In the genomic region with DNA sequence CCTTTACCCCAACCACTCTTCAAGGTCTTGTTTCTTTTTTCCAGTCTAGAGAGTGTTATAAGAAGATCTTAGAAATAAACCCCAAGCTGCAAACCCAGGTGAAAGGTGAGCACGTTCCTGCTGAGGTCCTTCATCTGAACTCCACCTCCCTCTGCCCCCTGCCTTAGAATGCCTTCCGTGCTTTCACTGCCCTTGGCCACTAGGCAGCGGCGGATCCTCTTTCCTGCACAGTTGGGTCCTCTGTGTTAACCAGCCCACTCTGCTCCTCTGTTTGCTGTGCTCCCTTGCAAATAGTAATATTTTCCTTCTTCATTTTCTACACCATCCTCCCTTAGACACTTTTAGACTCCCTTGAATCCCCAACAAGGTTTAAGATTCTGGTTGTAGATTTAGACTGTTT, we compare ENCODE assay signal across 23 cellular contexts. TPM values are rescaled to one million over a fixed set of nuclear protein-coding genes. Genes with fewer than 3 reads are reported as not detected.
DNase-seq lines count a peak whose midpoint lies in the region; ATAC-seq, FAIRE-seq and TF ChIP-seq lines count a peak whose summit lies in the region.
"Had no signal": no experiment of that assay in that cellular context is flagged by ENCODE, and none has a peak within 500 bp of the region (broad histone marks: within the 10 kb centered on the region; RNA-seq: fewer than 3 reads in every experiment).

No MANE protein-coding gene starts in this region.

- TF ChIP-seq POLR2A in K562 (conservative IDR thresholded peaks at IDR 0.05), result no peak

- H4K20me1 ChIP-seq in GM23338 (replicated peaks; ENCODE audit: insufficient read depth) (no peaks in the 10 kb centered on the region), K562 (replicated peaks; ENCODE audit: control insufficient read depth, insufficient read depth, low read length) (no peaks in the 10 kb centered on the region)

- ATAC-seq in GM23338 (peak; percentile 98), K562 (0 out of 3 replicates have a peak, but pooled peaks have one; percentile 34), GM21381 (IDR thresholded peaks at IDR 0.05; ENCODE audit: unreplicated experiment) (no peak)
- ATAC-seq: GM12878 had no signal

- no peak overlapping the region for H3K9ac ChIP-seq in K562 (ENCODE audit: insufficient read depth in 1 of 2, low read depth in 2 of 2, low read length in 2 of 2)
- H3K9ac ChIP-seq: GM23248 had no signal

- H3K27me3 Mint-ChIP-seq in GM23338 (ENCODE audit: insufficient read depth, low read depth, poor library complexity), result peaks cover 2% of the 10 kb centered on the region
- H3K27me3 Mint-ChIP-seq: CD4-positive, alpha-beta memory T cell had no signal

- H3K27ac ChIP-seq in GM23338 (ENCODE audit: low read depth) (no peak overlapping the region), K562 (ENCODE audit: extremely low read depth, low read depth, low read length) (no peak overlapping the region)
- H3K27ac ChIP-seq: GM23248 had no signal

- intact Hi-C loops in K562 (cut with micrococcal nuclease), result no loop called here

- H3F3A ChIP-seq in GM23338 (replicated peaks; ENCODE audit: low read depth), result no peaks in the 10 kb centered on the region

- peak; percentile 26 to 62; a peak in 3 of 4 replicates for TF ChIP-seq CTCF in GM23338 (conservative IDR thresholded peaks at IDR 0.05; ENCODE audit: low read depth in 2 of 2)
- TF ChIP-seq CTCF in K562 (IDR thresholded peaks at IDR 0.05 in 2 of 3, conservative IDR thresholded peaks at IDR 0.05 in 1 of 3; ENCODE audit: insufficient read depth in 2 of 3, low read depth in 1 of 3, low read length in 3 of 3), result 0 out of 6 replicates have a peak, but pooled peaks of 1 of the 3 experiments have one; percentile 11

- H3K27ac Mint-ChIP-seq in GM23338, result no peak overlapping the region

- H3K36me3 ChIP-seq in GM23338 (ENCODE audit: insufficient read depth), result no peaks in the 10 kb centered on the region
- peaks cover 4% of the 10 kb centered on the region; the same call in 2 of the 3 replicates for H3K36me3 ChIP-seq in K562 (ENCODE audit: control insufficient read depth, insufficient read depth, low read length)

- H3K9me3 Mint-ChIP-seq in GM23338, result no peaks in the 10 kb centered on the region
- H3K9me3 Mint-ChIP-seq: CD4-positive, alpha-beta memory T cell had no signal

- H3K36me3 Mint-ChIP-seq in GM23338 (ENCODE audit: low read depth), result peaks cover 2% of the 10 kb centered on the region; the same call in 1 of the 3 replicates

- 45% methylated on average over 4 of the region's 4 CpGs for WGBS in K562 (ENCODE audit: insufficient coverage, low coverage, missing lambda C conversion rate)

- H3K4me3 ChIP-seq in GM23338 (no peak overlapping the region), K562 (no peak overlapping the region)
- H3K4me3 ChIP-seq: GM12878, GM23248, MG63 had no signal

- in situ Hi-C loops in K562 (cut with MboI), result no loop called here

- BruUV-seq in K562 (replicated peaks; lab: Mats Ljungman, UMichigan), result no TSS peak

- DNase-seq in NCI-H1092 treated with DMSO at 0.1 percent for 48 hours (lab: John Stamatoyannopoulos, UW) (peak; percentile 31), NCI-H1092 (lab: John Stamatoyannopoulos, UW) (no peak), GM23338 (ENCODE audit: low spot score) (peak; percentile 54), K562 (ENCODE audit: extremely low read depth in 1 of 4, low spot score in 3 of 4) (peak in 1 of 4 experiments; percentile 9), iPS-NIHi7 (ENCODE audit: extremely low spot score) (peak; percentile 70), NCI-H2196 treated with DMSO at 0.1 percent for 48 hours (lab: John Stamatoyannopoulos, UW; ENCODE audit: unreplicated experiment) (no peak)
- no peak for DNase-seq in activated CD4-positive, alpha-beta T cell treated with anti-CD3 and anti-CD28 coated beads, Interleukin-2, amount 50 U/mL, for 48 hours
- DNase-seq: 8988T; CD4-positive, alpha-beta memory T cell; GDM1; GM23248; Karpas-422; MG63; NCI-H1105 treated with DMSO at 0.1 percent for 48 hours; NCI-H187 treated with DMSO at 0.1 percent for 48 hours; OCI-M1; RPMI8226; SIG-M5 had no signal

- no peak overlapping the region for H3K4me2 ChIP-seq in GM23338
- no peak overlapping the region for H3K4me2 ChIP-seq in K562 (ENCODE audit: insufficient read depth, low read length)

- no peak for TF ChIP-seq RAD21 in K562 (CRISPR knock-in tag; conservative IDR thresholded peaks at IDR 0.05 in 1 of 2, IDR thresholded peaks at IDR 0.05 in 1 of 2)

- CTCF ChIA-PET in K562 (lab: Yijun Ruan, JAX; ENCODE audit: low intra/inter-chr PET ratio), result no interaction called here

- H3K9me3 ChIP-seq in K562 (replicated peaks; ENCODE audit: control insufficient read depth, insufficient read depth, low read depth, low read length), result no peaks in the 10 kb centered on the region

- H3K4me1 Mint-ChIP-seq in GM23338, result 0 out of 3 replicates have a peak, but pooled peaks cover 4% of the 10 kb centered on the region

- H2AFZ ChIP-seq in GM23338 (no peak overlapping the region), K562 (ENCODE audit: low read depth, low read length) (no peak overlapping the region)
- H2AFZ ChIP-seq: GM23248 had no signal

- no peaks in the 10 kb centered on the region for H3K9me1 ChIP-seq in K562 (ENCODE audit: control insufficient read depth, insufficient read depth, low read length)

- no peaks in the 10 kb centered on the region for H3K79me2 ChIP-seq in GM23338 (replicated peaks; ENCODE audit: insufficient read depth)
- no peaks in the 10 kb centered on the region for H3K79me2 ChIP-seq in K562 (ENCODE audit: control insufficient read depth, insufficient read depth, low read length)

- no peak for FAIRE-seq in K562 (lab: Jason Lieb, UNC)
- FAIRE-seq: D721Med, GM12878 had no signal

- POLR2A ChIA-PET in K562 (lab: Yijun Ruan, JAX), result no interaction called here

- no peak for TF ChIP-seq EP300 in K562 (IDR thresholded peaks at IDR 0.05; ENCODE audit: low read length)

- H3K4me1 ChIP-seq in GM23338 (ENCODE audit: insufficient read depth), result no peaks in the 10 kb centered on the region
- H3K4me1 ChIP-seq in K562 (replicated peaks in 1 of 2; ENCODE audit: control insufficient read depth in 2 of 2, insufficient read depth in 2 of 2, low read length in 2 of 2), result no peaks in the 10 kb centered on the region

- no peaks in the 10 kb centered on the region for H3K9me2 ChIP-seq in GM23338 (ENCODE audit: insufficient read depth)

- no peaks in the 10 kb centered on the region for H3K27me3 ChIP-seq in GM23338 (ENCODE audit: insufficient read depth)
- H3K27me3 ChIP-seq in K562 (ENCODE audit: control insufficient read depth in 2 of 2, insufficient read depth in 2 of 2, low read length in 2 of 2), result no peaks in the 10 kb centered on the region
- H3K27me3 ChIP-seq: MG63 had no signal

- H3K4me3 Mint-ChIP-seq in GM23338, result no peak overlapping the region
- H3K4me3 Mint-ChIP-seq: CD4-positive, alpha-beta memory T cell had no signal

TF ChIP-seq in GM23338, 12 proteins besides CTCF, POLR2A, EP300 and RAD21 (continues in another document):
- no peak for TF ChIP-seq STAT1 (IDR thresholded peaks at IDR 0.05; ENCODE audit: unreplicated experiment)

TF ChIP-seq in K562, 482 proteins besides CTCF, POLR2A, EP300 and RAD21 (continues in another document):
- TF ChIP-seq ZNF589 (CRISPR knock-in tag; IDR thresholded peaks at IDR 0.05; ENCODE audit: low read depth), result no peak
- no peak for TF ChIP-seq BHLHE40 (IDR thresholded peaks at IDR 0.05; ENCODE audit: low read length)
- TF ChIP-seq ZFP1 (CRISPR knock-in tag; IDR thresholded peaks at IDR 0.05), result no peak
- no peak for TF ChIP-seq CREBBP (IDR thresholded peaks at IDR 0.05; ENCODE audit: low read depth, low read length)

RNA-seq across cellular contexts. Expression of a gene that starts 24.3 kb away (rescaled TPM):
- 4.1 and 12.5 TPM in 2 replicates for total RNA-seq in GM23338 (2014; rRNA removed; shearing (Covaris generic))
- 3.4 and 5.1 TPM in 2 replicates for polyA plus RNA-seq in GM23338 (2016; fragmentation: Nextera tagmentation; extraction: Ambion mirVana)
- 28.3 and 44.1 TPM in 2 replicates for total RNA-seq in K562 (2011; cell fraction: chromatin; rRNA removed; ENCODE audit: low replicate concordance)
- 12.5 and 15.3 TPM in 2 replicates for total RNA-seq in K562 (2011; cell fraction: nucleolus; rRNA removed)
- total RNA-seq in K562 (2011; cell fraction: nucleoplasm; rRNA removed), result 13.1 and 21.4 TPM in 2 replicates
- 10.0 and 18.9 TPM in 2 replicates for total RNA-seq in K562 (2014; rRNA removed)
- 15.1 and 15.3 TPM in 2 replicates for total RNA-seq in K562 (2014; rRNA removed; fragmentation: Illumina TruSeq; extraction: Trizol)
- total RNA-seq in K562 (2015; rRNA removed; fragmentation: Illumina TruSeq; extraction: Trizol), result 16.0 and 18.9 TPM in 2 replicates
- total RNA-seq in K562 (2021), result 8.4 and 8.5 TPM in 2 replicates
- polyA plus RNA-seq in K562 (2011; rRNA removed), result 10.2 and 13.4 TPM in 2 replicates
- polyA plus RNA-seq in K562 (2011; cell fraction: cytosol; rRNA removed), result 4.3 and 4.8 TPM in 2 replicates
- 37.7 and 40.7 TPM in 2 replicates for polyA plus RNA-seq in K562 (2011; cell fraction: nucleus; rRNA removed)
- polyA plus RNA-seq in K562 (2012), result 7.1 and 9.9 TPM in 2 replicates
- 12.1 and 14.0 TPM in 2 replicates for polyA plus RNA-seq in K562 (2014; fragmentation: Illumina TruSeq; extraction: Trizol)
- polyA plus RNA-seq in K562 (2014; fragmentation: Nextera tagmentation; extraction: Ambion mirVana), result 1 to 10 TPM; 5.1 to 9.1 TPM
- polyA plus RNA-seq in K562 (2014; rRNA removed), result 9.4 and 19.9 TPM in 2 replicates
- 13.0 and 20.5 TPM in 2 replicates for polyA minus RNA-seq in K562 (2011; rRNA and poly(A)+ RNA removed)
- polyA minus RNA-seq in K562 (2011; cell fraction: cytosol; rRNA and poly(A)+ RNA removed), result 2.5 and 7.3 TPM in 2 replicates
- polyA minus RNA-seq in K562 (2011; cell fraction: nucleus; rRNA and poly(A)+ RNA removed), result 26.5 and 41.2 TPM in 2 replicates

RNA-seq across cellular contexts. Expression of a gene that starts 48.8 kb away (rescaled TPM):
- total RNA-seq in GM23338 (2014; rRNA removed; shearing (Covaris generic)), result 0.14 TPM in 1 of 2 replicates, not detected in the other
- polyA plus RNA-seq in GM23338 (2016; fragmentation: Nextera tagmentation; extraction: Ambion mirVana) (0.08 TPM in 1 of 2 replicates, not detected in the other), K562 (2011; rRNA removed) (not detected in 2 replicates), K562 (2014; fragmentation: Illumina TruSeq; extraction: Trizol) (not detected in 2 replicates), K562 (2014; fragmentation: Nextera tagmentation; extraction: Ambion mirVana) (not detected), K562 (2014; rRNA removed) (not detected in 2 replicates)
- 0.12 TPM in 1 of 2 replicates, not detected in the other for total RNA-seq in K562 (2011; cell fraction: chromatin; rRNA removed; ENCODE audit: low replicate concordance)
- total RNA-seq in K562 (2011; cell fraction: nucleolus; rRNA removed), result not detected in 2 replicates
- total RNA-seq in K562 (2011; cell fraction: nucleoplasm; rRNA removed), result not detected in 2 replicates
- total RNA-seq in K562 (2014; rRNA removed) (not detected in 2 replicates), K562 (2014; rRNA removed; fragmentation: Illumina TruSeq; extraction: Trizol) (not detected in 2 replicates), K562 (2015; rRNA removed; fragmentation: Illumina TruSeq; extraction: Trizol) (not detected in 2 replicates), K562 (2021) (not detected in 2 replicates)
- polyA plus RNA-seq in K562 (2011; cell fraction: cytosol; rRNA removed), result not detected in 2 replicates
- polyA plus RNA-seq in K562 (2011; cell fraction: nucleus; rRNA removed), result 0.09 TPM in 1 of 2 replicates, not detected in the other
- 0.12 TPM in 1 of 2 replicates, not detected in the other for polyA plus RNA-seq in K562 (2012)
- polyA minus RNA-seq in K562 (2011; rRNA and poly(A)+ RNA removed), result not detected in 2 replicates
- polyA minus RNA-seq in K562 (2011; cell fraction: cytosol; rRNA and poly(A)+ RNA removed), result not detected in 2 replicates
- not detected in 2 replicates for polyA minus RNA-seq in K562 (2011; cell fraction: nucleus; rRNA and poly(A)+ RNA removed)
- total RNA-seq: GM12878, GM23248, HT-29 had no signal
- polyA plus RNA-seq: BJ, GM12878, GM23248 had no signal

Comparison
In these comparisons a context has a peak if more than half of its experiments do, and no peak if none do; other contexts are left out.
1. DNase-seq: peak in NCI-H1092 treated with DMSO at 0.1 percent for 48 hours (single experiment), GM23338 (single experiment) and iPS-NIHi7 (single experiment); none in NCI-H1092 (single experiment), activated CD4-positive, alpha-beta T cell treated with anti-CD3 and anti-CD28 coated beads, Interleukin-2, amount 50 U/mL, for 48 hours (0 of 2) and NCI-H2196 treated with DMSO at 0.1 percent for 48 hours (single experiment).